11 cellular contexts compared by ENCODE assay signal in genomic region chr12:120242971-120243699, GRCh38. TPM values are rescaled to one million over a fixed set of nuclear protein-coding genes. Genes with fewer than 3 reads are reported as not detected.
DNase-seq lines count a peak whose midpoint lies in the region; ATAC-seq and TF ChIP-seq lines count a peak whose summit lies in the region.
"Had no signal": no experiment of that assay in that cellular context is flagged by ENCODE, and none has a peak within 500 bp of the region (broad histone marks: within the 10 kb centered on the region; RNA-seq: fewer than 3 reads in every experiment).

No MANE protein-coding gene starts in this region.

- H3K36me3 ChIP-seq in left ventricle myocardium inferior (no peaks in the 10 kb centered on the region), left lung (peaks cover 0 to 15% of the 10 kb centered on the region in 2 donors), upper lobe of right lung (no peaks in the 10 kb centered on the region)

- H3K9me3 ChIP-seq in left ventricle myocardium inferior (replicated peaks) (no peaks in the 10 kb centered on the region), left lung (no peaks in the 10 kb centered on the region), upper lobe of right lung (no peaks in the 10 kb centered on the region)
- H3K9me3 ChIP-seq: testis had no signal

- ATAC-seq in left cardiac atrium: no peak
- no peak for ATAC-seq in left lung
- no peak for ATAC-seq in upper lobe of right lung

- intact Hi-C loops in left ventricle myocardium inferior (cut with micrococcal nuclease): no loop called here
- intact Hi-C loops in left cardiac atrium (cut with DNase I): no loop called here
- intact Hi-C loops in left lung (cut with DNase I): no loop called here
- intact Hi-C loops in upper lobe of right lung (cut with DNase I): no loop called here

- DNase-seq in left ventricle myocardium inferior (no peak), left cardiac atrium (no peak), left lung (no peak), upper lobe of right lung (no peak), DMS153 (lab: John Stamatoyannopoulos, UW) (no peak), CD1c-positive myeloid dendritic cell (ENCODE audit: extremely low spot score) (no peak)
- DNase-seq: NCI-H2081, T-helper 2 cell, testis had no signal

- H3K27me3 ChIP-seq in left ventricle myocardium inferior (ENCODE audit: low read depth) (no peaks in the 10 kb centered on the region), left lung (no peaks in the 10 kb centered on the region), upper lobe of right lung (no peaks in the 10 kb centered on the region)
- H3K27me3 ChIP-seq: testis had no signal

- TF ChIP-seq CTCF in left ventricle myocardium inferior (IDR thresholded peaks at IDR 0.05; ENCODE audit: borderline replicate concordance): no peak
- no peak for TF ChIP-seq CTCF in left lung (IDR thresholded peaks at IDR 0.05)
- no peak for TF ChIP-seq CTCF in upper lobe of right lung (IDR thresholded peaks at IDR 0.05)

- no peak overlapping the region for H3K4me3 ChIP-seq in left ventricle myocardium inferior
- no peak overlapping the region for H3K4me3 ChIP-seq in left lung
- no peak overlapping the region for H3K4me3 ChIP-seq in upper lobe of right lung
- H3K4me3 ChIP-seq: lung, testis had no signal

- H3K4me1 ChIP-seq in left ventricle myocardium inferior (peaks cover 100% of the 10 kb centered on the region), left lung (peaks cover 17 to 93% of the 10 kb centered on the region in 2 donors), upper lobe of right lung (peaks cover 66% of the 10 kb centered on the region)

- H3K27ac ChIP-seq in left ventricle myocardium inferior (replicated peaks): peak overlapping the region; percentile 96
- peak overlapping the region; percentile 19 to 91 for H3K27ac ChIP-seq in left lung
- peak overlapping the region; percentile 31 for H3K27ac ChIP-seq in upper lobe of right lung

RNA-seq across cellular contexts. Expression of gene PXN, which starts 22.4 kb away (rescaled TPM):
- total RNA-seq in left ventricle myocardium inferior (59.8 TPM), left cardiac atrium (10 to 100 TPM; 70.3 to 86.1 TPM), left lung (100 to 1,000 TPM in 1 of 2 donors, 10 to 100 TPM in 1; 90.7 to 111 TPM), upper lobe of right lung (105 TPM)

RNA-seq across cellular contexts. Expression of gene RPLP0, which starts 42.2 kb away (rescaled TPM):
- total RNA-seq in left ventricle myocardium inferior: 712 TPM
- total RNA-seq in left cardiac atrium: 1,000 to 10,000 TPM; 1,049 to 1,054 TPM
- total RNA-seq in left lung: 1,000 to 10,000 TPM; 1,565 to 1,940 TPM
- total RNA-seq in upper lobe of right lung: 1,192 TPM

RNA-seq across cellular contexts. Expression of gene RNU4-2, which starts 48.6 kb away (rescaled TPM):
- total RNA-seq in left ventricle myocardium inferior (22,484 TPM), left cardiac atrium (over 10,000 TPM; 14,688 to 67,133 TPM), left lung (1,000 to 10,000 TPM; 6,889 to 7,719 TPM), upper lobe of right lung (14,226 TPM)
- total RNA-seq: LHCN-M2 had no signal

RNA-seq across cellular contexts. Expression of gene GCN1, which starts 48.6 kb away (rescaled TPM):
- total RNA-seq in left ventricle myocardium inferior (36.0 TPM), left cardiac atrium (10 to 100 TPM; 36.1 to 51.9 TPM), left lung (10 to 100 TPM; 69.2 to 89.4 TPM), upper lobe of right lung (77.2 TPM)

RNA-seq across cellular contexts. Expression of gene RNU4-1, which starts 49.9 kb away (rescaled TPM):
- total RNA-seq in left ventricle myocardium inferior (2,088 TPM), left cardiac atrium (1,000 to 10,000 TPM; 1,261 to 6,779 TPM), left lung (1,000 to 10,000 TPM; 3,185 to 3,518 TPM), upper lobe of right lung (2,477 TPM)
- total RNA-seq: LHCN-M2 had no signal

Comparison
In these comparisons a context has a peak if more than half of its experiments do, and no peak if none do; other contexts are left out.
1. H3K27ac ChIP-seq: peak in every context shown above with its lines; median percentile 96 in left ventricle myocardium inferior; 55 in left lung; 31 in upper lobe of right lung.